In the genomic region with DNA sequence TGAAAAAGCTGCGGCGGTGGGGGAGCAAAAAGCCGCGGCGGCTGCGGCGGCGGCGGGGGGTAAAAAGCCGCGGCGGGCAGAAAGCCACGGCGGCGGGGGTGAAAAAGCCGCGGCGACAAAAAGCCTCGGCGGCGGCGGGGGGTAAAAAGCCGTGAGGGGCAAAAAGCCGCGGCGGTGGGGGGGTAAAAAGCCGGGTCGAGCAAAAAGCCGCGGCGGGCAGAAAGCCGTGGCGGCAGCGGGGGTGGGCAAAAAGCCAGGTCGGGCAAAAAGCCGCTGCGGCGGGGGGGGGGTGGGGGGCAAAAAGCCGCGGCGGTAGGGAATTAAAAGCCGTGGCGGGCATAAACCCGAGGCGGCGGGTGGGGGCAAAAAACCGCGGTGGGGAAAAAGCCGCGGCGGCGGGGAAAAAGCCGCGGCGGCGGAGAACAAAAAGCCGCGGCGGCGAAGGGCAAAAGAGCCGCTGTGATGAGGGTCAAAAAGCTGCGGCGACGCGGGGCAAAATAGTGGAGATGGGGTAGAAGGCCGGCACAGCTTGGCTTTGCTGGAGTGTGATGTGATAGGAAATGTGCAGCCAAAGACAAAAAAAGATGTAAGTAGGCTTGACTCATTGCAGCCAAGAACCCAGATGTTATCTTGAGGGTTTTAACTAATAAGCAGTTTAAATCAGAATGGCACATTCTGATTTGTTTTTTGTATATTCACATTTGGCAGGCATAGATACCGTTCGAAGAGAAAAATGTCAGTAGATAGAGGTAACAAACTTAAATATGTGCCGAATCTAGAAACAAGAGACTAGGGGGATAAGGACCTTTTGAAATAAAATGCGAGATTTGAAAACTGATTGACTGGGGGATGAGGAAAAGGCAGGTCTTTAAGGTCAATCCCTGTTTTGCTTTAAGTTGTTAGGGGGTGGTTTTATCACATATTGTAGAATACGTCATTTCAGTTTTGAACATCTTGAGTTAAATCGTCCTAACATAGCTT, we compare ENCODE assay signal across 8 cellular contexts.
DNase-seq lines count a peak whose midpoint lies in the region; TF ChIP-seq lines count a peak whose summit lies in the region.
"Not testable (repeated sequence)": the region's sequence is repeated elsewhere in the genome, so short reads cannot be mapped to it uniquely, and the experiment has no call there.

No MANE protein-coding gene starts in this region.

- not testable (repeated sequence) for H2AFZ ChIP-seq in ACC112 (ENCODE audit: low read length, unreplicated experiment); SU-DHL-6 (ENCODE audit: low read depth, low read length, severe bottlenecking)
- peak overlapping the region; percentile 59 for H2AFZ ChIP-seq in neuronal stem cell (ENCODE audit: low read length)

- not testable (repeated sequence) for H3K9me3 Mint-ChIP-seq in activated naive CD4-positive, alpha-beta T cell treated with anti-CD3 and anti-CD28 coated beads, Interleukin-2, amount 50 U/mL, for 24 hours; endodermal cell

- not testable (repeated sequence) for H3F3A ChIP-seq in SU-DHL-6 (ENCODE audit: insufficient read depth)

- H3K36me3 Mint-ChIP-seq in activated naive CD4-positive, alpha-beta T cell treated with anti-CD3 and anti-CD28 coated beads, Interleukin-2, amount 50 U/mL, for 24 hours; endodermal cell (ENCODE audit: low read depth): not testable (repeated sequence)

- H2BK120ac ChIP-seq in neuronal stem cell (ENCODE audit: low read depth, low read length), result not testable (repeated sequence)

- H3K23ac ChIP-seq in neuronal stem cell (ENCODE audit: low read depth, low read length, poor library complexity), result not testable (repeated sequence)

- TF ChIP-seq CTCF in SU-DHL-6 (IDR thresholded peaks at IDR 0.05; ENCODE audit: insufficient read depth, low read length, poor library complexity, severe bottlenecking); endodermal cell (conservative IDR thresholded peaks at IDR 0.05); kidney epithelial cell (IDR thresholded peaks at IDR 0.05; ENCODE audit: insufficient read depth, low read length, poor library complexity, severe bottlenecking): not testable (repeated sequence)

- H3K18ac ChIP-seq in neuronal stem cell (ENCODE audit: low read length), result not testable (repeated sequence)

- H3K27me3 ChIP-seq in ACC112 (ENCODE audit: insufficient read depth, low read length); SU-DHL-6 (ENCODE audit: low read length); kidney epithelial cell (ENCODE audit: control insufficient read depth, insufficient read depth, low read length); neuronal stem cell (ENCODE audit: control insufficient read depth in 3 of 3, insufficient read depth in 3 of 3, low read depth in 1 of 3, low read length in 3 of 3): not testable (repeated sequence)
- H3K27me3 ChIP-seq in endodermal cell (ENCODE audit: control insufficient read depth, insufficient read depth, low read length, poor library complexity, severe bottlenecking), result peaks cover 12% of the 10 kb centered on the region

- H3K4me2 ChIP-seq in SU-DHL-6 (ENCODE audit: low read depth, low read length, poor library complexity, severe bottlenecking) (peak overlapping the region; percentile 33), neuronal stem cell (ENCODE audit: insufficient read depth, low read length, poor library complexity, severe bottlenecking) (peak overlapping the region; percentile 25)

- not testable (repeated sequence) for H3K4me1 Mint-ChIP-seq in activated naive CD4-positive, alpha-beta T cell treated with anti-CD3 and anti-CD28 coated beads, Interleukin-2, amount 50 U/mL, for 24 hours; endodermal cell

- H3K36me3 ChIP-seq in ACC112 (ENCODE audit: insufficient read depth, low read length); SU-DHL-6 (ENCODE audit: low read length); endodermal cell (ENCODE audit: control insufficient read depth, insufficient read depth, low read length); kidney epithelial cell (ENCODE audit: control insufficient read depth, insufficient read depth, low read length); neuronal stem cell (replicated peaks in 1 of 2; ENCODE audit: control insufficient read depth in 2 of 2, insufficient read depth in 2 of 2, low read length in 2 of 2): not testable (repeated sequence)

- not testable (repeated sequence) for H3K27ac ChIP-seq in ACC112 (ENCODE audit: low read depth, low read length); SU-DHL-6 (ENCODE audit: low read depth, low read length); endodermal cell (ENCODE audit: low read depth, low read length); neuronal stem cell (replicated peaks; ENCODE audit: low read length)

- H3K9me2 ChIP-seq in SU-DHL-6 (replicated peaks; ENCODE audit: insufficient read depth, low read length), result not testable (repeated sequence)

- not testable (repeated sequence) for H4K91ac ChIP-seq in neuronal stem cell (ENCODE audit: low read depth, low read length, poor library complexity)

- WGBS in endodermal cell (ENCODE audit: insufficient coverage in 1 of 2, insufficient read length in 1 of 2), 2 experiments, result 9 to 55% methylated on average over 2 to 18 of the region's 72 CpGs
- no CpG with 5 or more reads among the region's 72 CpGs for WGBS in neuronal stem cell (ENCODE audit: extremely low coverage in 2 of 2, insufficient read length in 2 of 2, insufficient replicate concordance in 1 of 2), 2 donors

- H3K14ac ChIP-seq in neuronal stem cell (ENCODE audit: low read length), result not testable (repeated sequence)

- H3K4me3 ChIP-seq in ACC112 (ENCODE audit: low read depth, low read length), result peak overlapping the region; percentile 47; the same call in 1 of the 2 replicates
- not testable (repeated sequence) for H3K4me3 ChIP-seq in SU-DHL-6 (ENCODE audit: insufficient read depth, low read length, poor library complexity, severe bottlenecking); endodermal cell (ENCODE audit: low read length)
- H3K4me3 ChIP-seq in kidney epithelial cell (ENCODE audit: low read depth, low read length), result peak overlapping the region; percentile 43
- H3K4me3 ChIP-seq in neuronal stem cell (ENCODE audit: low read length in 2 of 2), result peak overlapping the region in 1 of 2 donors; percentile 43

- H3K79me2 ChIP-seq in ACC112 (ENCODE audit: control insufficient read depth, insufficient read depth, low read length, unreplicated experiment); SU-DHL-6 (ENCODE audit: insufficient read depth, low read length): not testable (repeated sequence)

- H3K4ac ChIP-seq in neuronal stem cell (ENCODE audit: low read length), result not testable (repeated sequence)

- H3K79me1 ChIP-seq in neuronal stem cell (ENCODE audit: low read depth, low read length), result not testable (repeated sequence)

- not testable (repeated sequence) for H2AK5ac ChIP-seq in neuronal stem cell (ENCODE audit: low read depth, low read length)

- not testable (repeated sequence) for H2BK5ac ChIP-seq in neuronal stem cell (ENCODE audit: low read length)

- not testable (repeated sequence) for H2BK12ac ChIP-seq in neuronal stem cell (ENCODE audit: low read length)

- H3K4me3 Mint-ChIP-seq in activated naive CD4-positive, alpha-beta T cell treated with anti-CD3 and anti-CD28 coated beads, Interleukin-2, amount 50 U/mL, for 24 hours, result peak overlapping the region; percentile 5
- H3K4me3 Mint-ChIP-seq in endodermal cell, result peak overlapping the region; percentile 43

- H4K8ac ChIP-seq in neuronal stem cell (ENCODE audit: low read depth, low read length), result not testable (repeated sequence)

- DNase-seq in HT-29 (ENCODE audit: low spot score), result peak; percentile 23
- peak; percentile 60 for DNase-seq in endodermal cell
- not testable (repeated sequence) for DNase-seq in kidney epithelial cell (ENCODE audit: low read depth)
- peak; percentile 4 for DNase-seq in neuronal stem cell (ENCODE audit: low spot score)
- peak; percentile 2 for DNase-seq in stimulated activated CD4-positive, alpha-beta T cell treated with anti-CD3 and anti-CD28 coated beads, Interleukin-4, amount 100 ng/mL, for 24 hours

- H3K4me1 ChIP-seq in ACC112 (ENCODE audit: control insufficient read depth, insufficient read depth, low read length, unreplicated experiment); endodermal cell (ENCODE audit: control insufficient read depth, insufficient read depth, low read length); neuronal stem cell (ENCODE audit: control insufficient read depth in 2 of 2, insufficient read depth in 1 of 2, low read depth in 1 of 2, low read length in 2 of 2): not testable (repeated sequence)

- H4K20me1 ChIP-seq in SU-DHL-6 (ENCODE audit: low read depth, low read length), result not testable (repeated sequence)

- H3K27me3 Mint-ChIP-seq in activated naive CD4-positive, alpha-beta T cell treated with anti-CD3 and anti-CD28 coated beads, Interleukin-2, amount 50 U/mL, for 24 hours, result not testable (repeated sequence)
- H3K27me3 Mint-ChIP-seq in endodermal cell (ENCODE audit: insufficient read depth), result peaks cover 27% of the 10 kb centered on the region

- H3K9ac ChIP-seq in SU-DHL-6 (ENCODE audit: low read length); endodermal cell (ENCODE audit: extremely low read depth, low read length, poor library complexity, severe bottlenecking); neuronal stem cell (ENCODE audit: low read depth, low read length, poor library complexity): not testable (repeated sequence)

- H2BK15ac ChIP-seq in neuronal stem cell (ENCODE audit: low read length), result not testable (repeated sequence)

- H3K9me3 ChIP-seq in SU-DHL-6 (ENCODE audit: insufficient read depth, low read length); endodermal cell (ENCODE audit: control insufficient read depth, low read length); neuronal stem cell (replicated peaks in 1 of 2; ENCODE audit: control insufficient read depth in 2 of 2, insufficient read depth in 1 of 2, low read depth in 1 of 2, low read length in 2 of 2): not testable (repeated sequence)

- not testable (repeated sequence) for H3K27ac Mint-ChIP-seq in activated naive CD4-positive, alpha-beta T cell treated with anti-CD3 and anti-CD28 coated beads, Interleukin-2, amount 50 U/mL, for 24 hours; endodermal cell
